ENCODE assay signal across 17 cellular contexts in genomic region chr11:30801357-30801756, GRCh38.
"Had no signal": no experiment of that assay in that cellular context is flagged by ENCODE, and none has a peak within 500 bp of the region (broad histone marks: within the 10 kb centered on the region; RNA-seq: fewer than 3 reads in every experiment).

No MANE protein-coding gene starts in this region.

- H3K27ac ChIP-seq: esophagus squamous epithelium, foreskin keratinocyte, heart right ventricle, left lung, lower lobe of right lung, parathyroid adenoma, prostate gland, sigmoid colon, uterus had no signal

- H3K36me3 ChIP-seq: esophagus squamous epithelium, heart right ventricle, left lung, lower lobe of right lung, prostate gland, sigmoid colon, uterus had no signal

- H2AFZ ChIP-seq: parathyroid adenoma had no signal

- DNase-seq: esophagus squamous epithelium; foreskin keratinocyte; heart right ventricle; hypothalamus; kidney glomerular epithelial cell; left lung; lower lobe of right lung; naive B cell; occipital lobe; retina; sigmoid colon; stimulated activated CD4-positive, alpha-beta T cell treated with anti-CD3 and anti-CD28 coated beads, Interleukin-2, amount 100 ng/mL, for 48 hours; stimulated activated naive CD4-positive, alpha-beta T cell treated with Interleukin-2 at 50 U/mL for 16 hours; uterus had no signal

- H3K4me3 ChIP-seq: esophagus squamous epithelium, heart right ventricle, left lung, lower lobe of right lung, prostate gland, sigmoid colon, smooth muscle cell, uterus had no signal

- H3K9me3 ChIP-seq: esophagus squamous epithelium, lower lobe of right lung, prostate gland, sigmoid colon, uterus had no signal

- H3K79me2 ChIP-seq: parathyroid adenoma had no signal

- H3K9ac ChIP-seq: parathyroid adenoma had no signal

- ATAC-seq: foreskin keratinocyte, heart right ventricle, left lung, lower lobe of right lung had no signal

- H3K27me3 ChIP-seq: esophagus squamous epithelium, foreskin keratinocyte, heart right ventricle, left lung, sigmoid colon, uterus had no signal

- H3K4me1 ChIP-seq: esophagus squamous epithelium, foreskin keratinocyte, heart right ventricle, left lung, lower lobe of right lung, parathyroid adenoma, prostate gland, sigmoid colon, uterus had no signal

- H3K4me2 ChIP-seq: smooth muscle cell had no signal
